ENCODE assay signal across 1 cellular context in the genomic region with DNA sequence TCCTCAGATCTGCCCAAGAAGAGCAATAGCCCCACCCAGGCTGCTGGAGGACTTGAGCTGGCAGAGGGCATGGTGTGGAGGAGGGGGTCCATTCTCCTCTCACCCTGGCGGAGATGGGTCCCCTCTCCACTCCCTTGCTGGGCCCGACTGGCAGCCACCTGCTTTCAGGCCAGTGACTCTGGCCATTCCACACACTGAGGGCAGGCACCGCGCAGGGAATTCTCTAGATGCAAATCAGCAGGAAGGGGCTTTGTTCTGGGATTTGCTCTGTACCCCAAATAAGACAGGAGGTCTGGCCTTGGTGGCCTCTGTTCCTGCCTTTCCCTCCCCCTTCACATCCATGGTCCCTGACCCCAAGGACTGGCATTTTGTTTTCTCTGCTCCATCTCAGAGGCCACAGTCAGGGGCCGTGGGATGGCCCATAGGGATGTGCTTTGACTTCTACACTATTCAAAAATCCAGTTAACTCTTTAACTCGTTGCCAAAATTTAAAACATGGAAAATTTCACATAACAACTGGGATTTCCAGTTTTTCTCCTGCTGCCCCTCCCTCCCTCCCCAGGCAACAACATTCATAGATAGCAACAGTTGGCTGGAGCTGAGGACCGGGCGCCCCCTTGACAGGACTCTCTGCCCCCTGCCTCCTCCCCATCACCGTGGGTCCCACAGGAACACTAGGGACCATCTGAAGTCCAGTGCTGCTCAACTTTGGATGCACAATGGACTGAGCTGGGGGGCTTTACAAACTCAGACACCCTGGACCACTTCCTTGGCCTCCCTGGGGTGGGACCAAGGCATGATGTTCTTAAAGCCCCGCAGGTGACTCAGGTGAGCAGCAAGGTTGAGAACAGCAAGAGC.
TF ChIP-seq lines count a peak whose summit lies in the region.

No MANE protein-coding gene starts in this region.

TF ChIP-seq in liver, 16 proteins besides CTCF, POLR2A, EP300 and RAD21 (continued from another document):
- TF ChIP-seq, protein P1, sequence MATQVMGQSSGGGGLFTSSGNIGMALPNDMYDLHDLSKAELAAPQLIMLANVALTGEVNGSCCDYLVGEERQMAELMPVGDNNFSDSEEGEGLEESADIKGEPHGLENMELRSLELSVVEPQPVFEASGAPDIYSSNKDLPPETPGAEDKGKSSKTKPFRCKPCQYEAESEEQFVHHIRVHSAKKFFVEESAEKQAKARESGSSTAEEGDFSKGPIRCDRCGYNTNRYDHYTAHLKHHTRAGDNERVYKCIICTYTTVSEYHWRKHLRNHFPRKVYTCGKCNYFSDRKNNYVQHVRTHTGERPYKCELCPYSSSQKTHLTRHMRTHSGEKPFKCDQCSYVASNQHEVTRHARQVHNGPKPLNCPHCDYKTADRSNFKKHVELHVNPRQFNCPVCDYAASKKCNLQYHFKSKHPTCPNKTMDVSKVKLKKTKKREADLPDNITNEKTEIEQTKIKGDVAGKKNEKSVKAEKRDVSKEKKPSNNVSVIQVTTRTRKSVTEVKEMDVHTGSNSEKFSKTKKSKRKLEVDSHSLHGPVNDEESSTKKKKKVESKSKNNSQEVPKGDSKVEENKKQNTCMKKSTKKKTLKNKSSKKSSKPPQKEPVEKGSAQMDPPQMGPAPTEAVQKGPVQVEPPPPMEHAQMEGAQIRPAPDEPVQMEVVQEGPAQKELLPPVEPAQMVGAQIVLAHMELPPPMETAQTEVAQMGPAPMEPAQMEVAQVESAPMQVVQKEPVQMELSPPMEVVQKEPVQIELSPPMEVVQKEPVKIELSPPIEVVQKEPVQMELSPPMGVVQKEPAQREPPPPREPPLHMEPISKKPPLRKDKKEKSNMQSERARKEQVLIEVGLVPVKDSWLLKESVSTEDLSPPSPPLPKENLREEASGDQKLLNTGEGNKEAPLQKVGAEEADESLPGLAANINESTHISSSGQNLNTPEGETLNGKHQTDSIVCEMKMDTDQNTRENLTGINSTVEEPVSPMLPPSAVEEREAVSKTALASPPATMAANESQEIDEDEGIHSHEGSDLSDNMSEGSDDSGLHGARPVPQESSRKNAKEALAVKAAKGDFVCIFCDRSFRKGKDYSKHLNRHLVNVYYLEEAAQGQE (IDR thresholded peaks at IDR 0.05) = no peak
- TF ChIP-seq RXRA (IDR thresholded peaks at IDR 0.05) = no peak
- TF ChIP-seq GABPA (IDR thresholded peaks at IDR 0.05 in 1 of 2, conservative IDR thresholded peaks at IDR 0.05 in 1 of 2) = no peak
- no peak for TF ChIP-seq TAF1 (conservative IDR thresholded peaks at IDR 0.05)
- TF ChIP-seq JUND (IDR thresholded peaks at IDR 0.05) = no peak
- no peak for TF ChIP-seq NR2F2 (IDR thresholded peaks at IDR 0.05)
- TF ChIP-seq, protein P2, sequence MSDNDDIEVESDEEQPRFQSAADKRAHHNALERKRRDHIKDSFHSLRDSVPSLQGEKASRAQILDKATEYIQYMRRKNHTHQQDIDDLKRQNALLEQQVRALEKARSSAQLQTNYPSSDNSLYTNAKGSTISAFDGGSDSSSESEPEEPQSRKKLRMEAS (IDR thresholded peaks at IDR 0.05) = no peak
- TF ChIP-seq FOXA2 (IDR thresholded peaks at IDR 0.05) = no peak
- TF ChIP-seq, protein P3, sequence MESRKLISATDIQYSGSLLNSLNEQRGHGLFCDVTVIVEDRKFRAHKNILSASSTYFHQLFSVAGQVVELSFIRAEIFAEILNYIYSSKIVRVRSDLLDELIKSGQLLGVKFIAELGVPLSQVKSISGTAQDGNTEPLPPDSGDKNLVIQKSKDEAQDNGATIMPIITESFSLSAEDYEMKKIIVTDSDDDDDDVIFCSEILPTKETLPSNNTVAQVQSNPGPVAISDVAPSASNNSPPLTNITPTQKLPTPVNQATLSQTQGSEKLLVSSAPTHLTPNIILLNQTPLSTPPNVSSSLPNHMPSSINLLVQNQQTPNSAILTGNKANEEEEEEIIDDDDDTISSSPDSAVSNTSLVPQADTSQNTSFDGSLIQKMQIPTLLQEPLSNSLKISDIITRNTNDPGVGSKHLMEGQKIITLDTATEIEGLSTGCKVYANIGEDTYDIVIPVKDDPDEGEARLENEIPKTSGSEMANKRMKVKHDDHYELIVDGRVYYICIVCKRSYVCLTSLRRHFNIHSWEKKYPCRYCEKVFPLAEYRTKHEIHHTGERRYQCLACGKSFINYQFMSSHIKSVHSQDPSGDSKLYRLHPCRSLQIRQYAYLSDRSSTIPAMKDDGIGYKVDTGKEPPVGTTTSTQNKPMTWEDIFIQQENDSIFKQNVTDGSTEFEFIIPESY (IDR thresholded peaks at IDR 0.05) = no peak
